Comparison of ENCODE assay signal across 1 cellular context in the genomic region with DNA sequence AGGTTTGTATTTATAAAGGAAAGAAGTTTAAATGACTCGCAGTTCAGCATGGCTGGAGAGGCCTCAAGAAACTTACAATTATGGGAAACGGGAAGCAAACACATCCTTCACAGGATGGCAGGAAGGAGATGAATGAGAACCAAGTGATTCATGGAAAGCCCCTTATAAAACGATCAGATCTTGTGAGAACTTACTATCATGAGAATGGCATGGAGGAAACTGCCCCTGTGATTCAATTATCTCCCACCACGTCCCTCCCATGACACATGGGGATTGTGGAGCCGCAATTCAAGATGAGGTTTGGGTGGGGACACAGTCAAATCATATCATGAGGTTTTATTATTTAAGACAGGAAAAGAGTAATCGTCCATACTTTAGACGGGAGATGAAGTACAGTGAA.
TF ChIP-seq lines count a peak whose summit lies in the region.

No MANE protein-coding gene starts in this region.

TF ChIP-seq in WTC11, 78 proteins besides CTCF, POLR2A, EP300 and RAD21 (continued from another document):
- TF ChIP-seq, protein P1, sequence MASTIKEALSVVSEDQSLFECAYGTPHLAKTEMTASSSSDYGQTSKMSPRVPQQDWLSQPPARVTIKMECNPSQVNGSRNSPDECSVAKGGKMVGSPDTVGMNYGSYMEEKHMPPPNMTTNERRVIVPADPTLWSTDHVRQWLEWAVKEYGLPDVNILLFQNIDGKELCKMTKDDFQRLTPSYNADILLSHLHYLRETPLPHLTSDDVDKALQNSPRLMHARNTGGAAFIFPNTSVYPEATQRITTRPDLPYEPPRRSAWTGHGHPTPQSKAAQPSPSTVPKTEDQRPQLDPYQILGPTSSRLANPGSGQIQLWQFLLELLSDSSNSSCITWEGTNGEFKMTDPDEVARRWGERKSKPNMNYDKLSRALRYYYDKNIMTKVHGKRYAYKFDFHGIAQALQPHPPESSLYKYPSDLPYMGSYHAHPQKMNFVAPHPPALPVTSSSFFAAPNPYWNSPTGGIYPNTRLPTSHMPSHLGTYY (CRISPR knock-in tag; IDR thresholded peaks at IDR 0.05): no peak
- TF ChIP-seq, protein P2, sequence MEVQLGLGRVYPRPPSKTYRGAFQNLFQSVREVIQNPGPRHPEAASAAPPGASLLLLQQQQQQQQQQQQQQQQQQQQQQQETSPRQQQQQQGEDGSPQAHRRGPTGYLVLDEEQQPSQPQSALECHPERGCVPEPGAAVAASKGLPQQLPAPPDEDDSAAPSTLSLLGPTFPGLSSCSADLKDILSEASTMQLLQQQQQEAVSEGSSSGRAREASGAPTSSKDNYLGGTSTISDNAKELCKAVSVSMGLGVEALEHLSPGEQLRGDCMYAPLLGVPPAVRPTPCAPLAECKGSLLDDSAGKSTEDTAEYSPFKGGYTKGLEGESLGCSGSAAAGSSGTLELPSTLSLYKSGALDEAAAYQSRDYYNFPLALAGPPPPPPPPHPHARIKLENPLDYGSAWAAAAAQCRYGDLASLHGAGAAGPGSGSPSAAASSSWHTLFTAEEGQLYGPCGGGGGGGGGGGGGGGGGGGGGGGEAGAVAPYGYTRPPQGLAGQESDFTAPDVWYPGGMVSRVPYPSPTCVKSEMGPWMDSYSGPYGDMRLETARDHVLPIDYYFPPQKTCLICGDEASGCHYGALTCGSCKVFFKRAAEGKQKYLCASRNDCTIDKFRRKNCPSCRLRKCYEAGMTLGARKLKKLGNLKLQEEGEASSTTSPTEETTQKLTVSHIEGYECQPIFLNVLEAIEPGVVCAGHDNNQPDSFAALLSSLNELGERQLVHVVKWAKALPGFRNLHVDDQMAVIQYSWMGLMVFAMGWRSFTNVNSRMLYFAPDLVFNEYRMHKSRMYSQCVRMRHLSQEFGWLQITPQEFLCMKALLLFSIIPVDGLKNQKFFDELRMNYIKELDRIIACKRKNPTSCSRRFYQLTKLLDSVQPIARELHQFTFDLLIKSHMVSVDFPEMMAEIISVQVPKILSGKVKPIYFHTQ (CRISPR knock-in tag; IDR thresholded peaks at IDR 0.05): no peak
- TF ChIP-seq NR3C1 (CRISPR knock-in tag; conservative IDR thresholded peaks at IDR 0.05; ENCODE audit: low read depth): no peak
